12 cellular contexts compared by ENCODE assay signal in the genomic region with DNA sequence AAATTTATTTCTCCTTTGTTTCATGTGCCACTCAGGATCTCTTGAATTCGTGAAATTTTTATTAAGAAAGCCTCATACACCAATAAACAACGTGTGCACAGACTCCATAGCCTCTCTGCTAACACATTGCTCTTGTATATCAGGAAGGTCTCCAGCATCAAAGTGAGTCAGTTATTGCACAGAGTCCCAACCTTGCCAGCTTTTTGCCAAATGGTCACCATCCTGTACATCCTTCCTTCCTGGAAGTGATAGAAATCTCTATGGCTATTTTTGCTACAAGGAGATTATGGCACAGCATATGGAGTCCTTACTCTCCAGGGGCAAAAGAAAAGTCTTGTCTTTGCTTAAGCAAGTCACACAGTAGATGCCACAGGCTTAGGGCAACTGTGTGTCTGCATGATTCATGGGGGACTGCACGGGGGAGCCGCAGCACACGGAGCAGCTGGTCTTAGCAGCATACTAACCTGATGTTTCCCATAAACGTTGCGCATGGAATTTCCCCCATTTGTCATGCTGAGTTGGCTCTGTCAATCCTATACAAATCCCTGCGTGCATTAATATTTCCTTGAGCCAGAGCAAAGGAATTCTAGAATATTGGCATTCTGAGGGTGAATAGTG.
A peak's percentile ranks its signal among the peaks of the same experiment; 100 is the strongest.
DNase-seq lines count a peak whose midpoint lies in the region; ATAC-seq, FAIRE-seq and TF ChIP-seq lines count a peak whose summit lies in the region.
"Had no signal": no experiment of that assay in that cellular context is flagged by ENCODE, and none has a peak within 500 bp of the region (broad histone marks: within the 10 kb centered on the region; RNA-seq: fewer than 3 reads in every experiment).

No MANE protein-coding gene starts in this region.

- no peak for TF ChIP-seq POLR2A in Peyer's patch (IDR thresholded peaks at IDR 0.05)
- no peak for TF ChIP-seq POLR2A in GM12892 (IDR thresholded peaks at IDR 0.05; ENCODE audit: low read depth, low read length)

- H3K27ac ChIP-seq in Peyer's patch = no peak overlapping the region

- H3K4me3 ChIP-seq in astrocyte of the spinal cord (ENCODE audit: low read depth, low read length) = no peak overlapping the region
- H3K4me3 ChIP-seq in skeletal muscle satellite cell (ENCODE audit: low read length) = no peak overlapping the region
- H3K4me3 ChIP-seq in Peyer's patch = no peak overlapping the region
- H3K4me3 ChIP-seq: gastroesophageal sphincter had no signal

- H3K9ac ChIP-seq in skeletal muscle satellite cell (ENCODE audit: low read depth, low read length) = peak overlapping the region; percentile 4

- H3K4me1 ChIP-seq in skeletal muscle satellite cell (ENCODE audit: control insufficient read depth, insufficient read depth, low read length) = peaks cover 19% of the 10 kb centered on the region
- no peaks in the 10 kb centered on the region for H3K4me1 ChIP-seq in Peyer's patch

- ATAC-seq in GM19395 (IDR thresholded peaks at IDR 0.05; ENCODE audit: unreplicated experiment) = no peak
- ATAC-seq: gastroesophageal sphincter; naive thymus-derived CD8-positive, alpha-beta T cell had no signal

- peak overlapping the region; percentile 9 for H3K4me2 ChIP-seq in skeletal muscle satellite cell (ENCODE audit: low read length)

- H3K9me3 ChIP-seq in skeletal muscle satellite cell (replicated peaks; ENCODE audit: low read length) = no peaks in the 10 kb centered on the region
- H3K9me3 ChIP-seq in Peyer's patch = no peaks in the 10 kb centered on the region
- H3K9me3 ChIP-seq: gastroesophageal sphincter had no signal

- no peaks in the 10 kb centered on the region for H3K36me3 ChIP-seq in skeletal muscle satellite cell (ENCODE audit: insufficient read depth, low read length)
- H3K36me3 ChIP-seq in Peyer's patch = no peaks in the 10 kb centered on the region
- H3K36me3 ChIP-seq: gastroesophageal sphincter had no signal

- in situ Hi-C loops in astrocyte of the spinal cord (cut with HindIII; ENCODE audit: low sequenced_read_pairs) = no loop called here

- TF ChIP-seq CTCF in astrocyte of the spinal cord (IDR thresholded peaks at IDR 0.05; ENCODE audit: low read depth, low read length) (no peak), Peyer's patch (IDR thresholded peaks at IDR 0.05) (no peak)

- no peaks in the 10 kb centered on the region for H3K27me3 ChIP-seq in skeletal muscle satellite cell (ENCODE audit: control insufficient read depth, insufficient read depth, low read length)
- no peaks in the 10 kb centered on the region for H3K27me3 ChIP-seq in Peyer's patch
- H3K27me3 ChIP-seq: gastroesophageal sphincter had no signal

- DNase-seq in NCI-H524 (lab: John Stamatoyannopoulos, UW) (peak; percentile 66 to 88), astrocyte of the spinal cord (ENCODE audit: low read depth, low spot score) (peak; percentile 51), iris pigment epithelial cell (ENCODE audit: low read depth) (peak; percentile 86), Peyer's patch (no peak), GM12892 (ENCODE audit: insufficient read length) (no peak)
- DNase-seq: activated T-cell treated with anti-CD3 and anti-CD28 coated beads, Interleukin-2, amount 50 U/mL, for 1 hour; kidney; naive thymus-derived CD8-positive, alpha-beta T cell had no signal

- FAIRE-seq in GM12892 (lab: Jason Lieb, UNC) = no peak
- FAIRE-seq: kidney, small intestine had no signal

Comparison
In these comparisons a context has a peak if more than half of its experiments do, and no peak if none do; other contexts are left out.
1. DNase-seq: peak in NCI-H524 (2 of 2), astrocyte of the spinal cord (single experiment) and iris pigment epithelial cell (single experiment); none in Peyer's patch (0 of 3) and GM12892 (single experiment).